ENCODE assay signal across 8 cellular contexts in genomic region chr5:132489051-132489770, GRCh38. TPM values are rescaled to one million over a fixed set of nuclear protein-coding genes. Genes with fewer than 3 reads are reported as not detected.
DNase-seq lines count a peak whose midpoint lies in the region; ATAC-seq, FAIRE-seq and TF ChIP-seq lines count a peak whose summit lies in the region.

No MANE protein-coding gene starts in this region.

- ATAC-seq in activated T-helper 17 cell treated with anti-CD3 and anti-CD28 coated beads, Interleukin-2, amount 50 U/mL, for 72 hours (replicated peaks): no peak
- ATAC-seq in HG03520 (IDR thresholded peaks at IDR 0.05; ENCODE audit: unreplicated experiment): no peak

- H3K9me1 ChIP-seq in keratinocyte (ENCODE audit: control insufficient read depth, extremely low read depth, insufficient read depth, low read length): peaks cover 5% of the 10 kb centered on the region

- TF ChIP-seq CTCF in keratinocyte (optimal IDR thresholded peaks at IDR 0.05 in 1 of 3, IDR thresholded peaks at IDR 0.05 in 1 of 3, conservative IDR thresholded peaks at IDR 0.05 in 1 of 3; ENCODE audit: extremely low read depth in 1 of 3, insufficient read depth in 2 of 3, low read length in 3 of 3) (no peak), testis (IDR thresholded peaks at IDR 0.05) (no peak)

- dilution Hi-C loops in keratinocyte (cut with MboI; ENCODE audit: extremely low pct_ligation_motif_present, low sequenced_read_pairs): no loop called here

- no peak for FAIRE-seq in keratinocyte (lab: Jason Lieb, UNC)

- H3K27ac Mint-ChIP-seq in T-helper 2 cell treated with Interferon-gamma antibody and Interleukin-4, amounts not matched to agents 5 μg/mL and 100 μg/mL, for 36 hours: peak overlapping the region; percentile 95
- peak overlapping the region; percentile 98 for H3K27ac Mint-ChIP-seq in activated T-helper 17 cell treated with anti-CD3 and anti-CD28 coated beads, Interleukin-2, amount 50 U/mL, for 72 hours

- DNase-seq in T-helper 2 cell treated with Interferon-gamma antibody and Interleukin-4, amounts not matched to agents 5 μg/mL and 100 μg/mL, for 36 hours (ENCODE audit: low spot score): peak; percentile 15
- DNase-seq in T-helper 2 cell: no peak
- no peak for DNase-seq in keratinocyte (ENCODE audit: low read depth, low spot score)
- no peak for DNase-seq in testis
- DNase-seq in A172 (ENCODE audit: low spot score): no peak
- DNase-seq in midbrain (lab: John Stamatoyannopoulos, UW): no peak

- peaks cover 60% of the 10 kb centered on the region for H3K4me1 Mint-ChIP-seq in T-helper 2 cell treated with Interferon-gamma antibody and Interleukin-4, amounts not matched to agents 5 μg/mL and 100 μg/mL, for 36 hours (ENCODE audit: low read depth)
- peaks cover 49% of the 10 kb centered on the region for H3K4me1 Mint-ChIP-seq in activated T-helper 17 cell treated with anti-CD3 and anti-CD28 coated beads, Interleukin-2, amount 50 U/mL, for 72 hours

- intact Hi-C loops in testis (cut with DNase I; ENCODE audit: low total_unique reads): no loop called here

- no peaks in the 10 kb centered on the region for H3K9me3 ChIP-seq in keratinocyte (ENCODE audit: control insufficient read depth, low read depth, low read length)
- H3K9me3 ChIP-seq in testis: no peaks in the 10 kb centered on the region

- H3K36me3 Mint-ChIP-seq in T-helper 2 cell treated with Interferon-gamma antibody and Interleukin-4, amounts not matched to agents 5 μg/mL and 100 μg/mL, for 36 hours (ENCODE audit: low read depth): peaks cover 66% of the 10 kb centered on the region
- peaks cover 72% of the 10 kb centered on the region for H3K36me3 Mint-ChIP-seq in activated T-helper 17 cell treated with anti-CD3 and anti-CD28 coated beads, Interleukin-2, amount 50 U/mL, for 72 hours (ENCODE audit: low read depth)

- peak overlapping the region; percentile 89 for H3K9ac ChIP-seq in keratinocyte (ENCODE audit: control insufficient read depth, extremely low read depth, insufficient read depth, low read length)

- no peak overlapping the region for H2AFZ ChIP-seq in keratinocyte (ENCODE audit: control insufficient read depth, low read length)

- peak overlapping the region; percentile 99 for H3K4me3 Mint-ChIP-seq in T-helper 2 cell treated with Interferon-gamma antibody and Interleukin-4, amounts not matched to agents 5 μg/mL and 100 μg/mL, for 36 hours
- H3K4me3 Mint-ChIP-seq in activated T-helper 17 cell treated with anti-CD3 and anti-CD28 coated beads, Interleukin-2, amount 50 U/mL, for 72 hours: peak overlapping the region; percentile 96

- no peak overlapping the region for H3K27ac ChIP-seq in keratinocyte (ENCODE audit: control insufficient read depth, insufficient read depth, low read length)
- no peak overlapping the region for H3K27ac ChIP-seq in testis

- 46% methylated on average over 8 to 10 of the region's 10 CpGs for WGBS in testis, 2 donors

- peak overlapping the region; percentile 69 to 77 (median 73) for H3K4me3 ChIP-seq in keratinocyte (ENCODE audit: control insufficient read depth in 2 of 3, extremely low read depth in 1 of 3, insufficient read depth in 2 of 3, low read depth in 1 of 3, low read length in 3 of 3)
- H3K4me3 ChIP-seq in testis: peak overlapping the region; percentile 65 to 72

- no peaks in the 10 kb centered on the region for H3K27me3 ChIP-seq in keratinocyte (ENCODE audit: control insufficient read depth, extremely low read depth, insufficient read depth, low read length)
- no peaks in the 10 kb centered on the region for H3K27me3 ChIP-seq in testis

- no peaks in the 10 kb centered on the region for H3K27me3 Mint-ChIP-seq in T-helper 2 cell treated with Interferon-gamma antibody and Interleukin-4, amounts not matched to agents 5 μg/mL and 100 μg/mL, for 36 hours (ENCODE audit: low read depth)
- H3K27me3 Mint-ChIP-seq in activated T-helper 17 cell treated with anti-CD3 and anti-CD28 coated beads, Interleukin-2, amount 50 U/mL, for 72 hours: no peaks in the 10 kb centered on the region

- H3K4me2 ChIP-seq in keratinocyte (ENCODE audit: control insufficient read depth, extremely low read depth, insufficient read depth, low read depth, low read length): peak overlapping the region; percentile 93

- no peak for TF ChIP-seq POLR2A in testis (IDR thresholded peaks at IDR 0.05)

- H3K79me2 ChIP-seq in keratinocyte (ENCODE audit: control insufficient read depth, insufficient read depth, low read length): peaks cover 16% of the 10 kb centered on the region

- no peaks in the 10 kb centered on the region for H4K20me1 ChIP-seq in keratinocyte (ENCODE audit: control insufficient read depth, extremely low read depth, insufficient read depth, low read length)

- H3K9me3 Mint-ChIP-seq in T-helper 2 cell treated with Interferon-gamma antibody and Interleukin-4, amounts not matched to agents 5 μg/mL and 100 μg/mL, for 36 hours: no peaks in the 10 kb centered on the region
- no peaks in the 10 kb centered on the region for H3K9me3 Mint-ChIP-seq in activated T-helper 17 cell treated with anti-CD3 and anti-CD28 coated beads, Interleukin-2, amount 50 U/mL, for 72 hours

- H3K36me3 ChIP-seq in keratinocyte (ENCODE audit: control insufficient read depth in 2 of 2, extremely low read depth in 1 of 2, insufficient read depth in 2 of 2, low read length in 2 of 2) (peaks cover 15 to 21% of the 10 kb centered on the region in 2 experiments), testis (ENCODE audit: low read depth, missing control alignments) (no peaks in the 10 kb centered on the region)

- H3K4me1 ChIP-seq in keratinocyte (ENCODE audit: control insufficient read depth, extremely low read depth, insufficient read depth, low read length) (peaks cover 43% of the 10 kb centered on the region), testis (peaks cover 23% of the 10 kb centered on the region)

RNA-seq across cellular contexts. Expression of gene IRF1, which starts 1.4 kb away (rescaled TPM):
- total RNA-seq in activated T-helper 17 cell treated with anti-CD3 and anti-CD28 coated beads, Interleukin-2, amount 50 U/mL, for 72 hours: 100 to 1,000 TPM; 125 to 174 TPM
- polyA plus RNA-seq in keratinocyte (3.7 to 16.4 TPM (median 6.2 TPM) in 3 replicates), testis (ENCODE audit: insufficient read depth, low read depth, low replicate concordance) (31.7 TPM)
- 1.5 TPM for polyA plus RNA-seq in keratinocyte (2011; ENCODE audit: low read depth)
- 5.1 and 5.5 TPM in 2 replicates for polyA plus RNA-seq in keratinocyte (2011; cell fraction: cytosol; rRNA removed)
- polyA plus RNA-seq in keratinocyte (2011; cell fraction: nucleus; rRNA removed): 10.1 and 10.5 TPM in 2 replicates
- polyA plus RNA-seq in keratinocyte (2012; ENCODE audit: low replicate concordance): 3.0 and 14.7 TPM in 2 replicates
- polyA minus RNA-seq in keratinocyte: 4.8 to 17.6 TPM (median 13.9 TPM) in 3 replicates
- 2.1 TPM for polyA minus RNA-seq in keratinocyte (2011; cell fraction: cytosol; rRNA and poly(A)+ RNA removed)
- 8.0 and 9.3 TPM in 2 replicates for polyA minus RNA-seq in keratinocyte (2011; cell fraction: nucleus; rRNA and poly(A)+ RNA removed)
- total RNA-seq in testis: 10 to 100 TPM; 20.2 to 22.5 TPM
- total RNA-seq in A172 (2014; rRNA removed; shearing (Covaris generic)): 4.0 and 9.1 TPM in 2 replicates

RNA-seq across cellular contexts. Expression of gene IL5, which starts 54.1 kb away (rescaled TPM):
- total RNA-seq in activated T-helper 17 cell treated with anti-CD3 and anti-CD28 coated beads, Interleukin-2, amount 50 U/mL, for 72 hours: not detected
- polyA plus RNA-seq in keratinocyte (not detected in 3 replicates), testis (ENCODE audit: insufficient read depth, low read depth, low replicate concordance) (5.4 TPM)
- not detected for polyA plus RNA-seq in keratinocyte (2011; ENCODE audit: low read depth)
- not detected in 2 replicates for polyA plus RNA-seq in keratinocyte (2011; cell fraction: cytosol; rRNA removed)
- polyA plus RNA-seq in keratinocyte (2011; cell fraction: nucleus; rRNA removed): not detected in 2 replicates
- polyA plus RNA-seq in keratinocyte (2012; ENCODE audit: low replicate concordance): not detected in 2 replicates
- polyA minus RNA-seq in keratinocyte: not detected in 3 replicates
- not detected for polyA minus RNA-seq in keratinocyte (2011; cell fraction: cytosol; rRNA and poly(A)+ RNA removed)
- polyA minus RNA-seq in keratinocyte (2011; cell fraction: nucleus; rRNA and poly(A)+ RNA removed): not detected in 2 replicates
- total RNA-seq in testis: 10 to 100 TPM in 1 of 2 donors, 1 to 10 TPM in 1; 2.2 to 12.4 TPM
- total RNA-seq in A172 (2014; rRNA removed; shearing (Covaris generic)): not detected in 2 replicates

Comparison
In these comparisons a context has a peak if more than half of its experiments do, and no peak if none do; other contexts are left out.
1. RNA of gene IRF1, which starts 1.4 kb away (total RNA-seq): 125 to 174 TPM in activated T-helper 17 cell treated with anti-CD3 and anti-CD28 coated beads, Interleukin-2, amount 50 U/mL, for 72 hours; 20.2 to 22.5 TPM in testis and 4.0 to 9.1 TPM in A172; every median in the first group is over 4 times any median in the second.